24 cellular contexts compared by ENCODE assay signal in genomic region chr17:43363926-43364285, GRCh38. TPM values are rescaled to one million over a fixed set of nuclear protein-coding genes. Genes with fewer than 3 reads are reported as not detected.
DNase-seq lines count a peak whose midpoint lies in the region; ATAC-seq, FAIRE-seq and TF ChIP-seq lines count a peak whose summit lies in the region.
"Had no signal": no experiment of that assay in that cellular context is flagged by ENCODE, and none has a peak within 500 bp of the region (broad histone marks: within the 10 kb centered on the region; RNA-seq: fewer than 3 reads in every experiment).

No MANE protein-coding gene starts in this region.

- H3K27me3 ChIP-seq in HepG2 (ENCODE audit: control insufficient read depth in 1 of 2, insufficient read depth in 2 of 2, low read length in 2 of 2) (no peaks in the 10 kb centered on the region; a peak in 2 of 5 replicates), right lobe of liver (no peaks in the 10 kb centered on the region)
- no peaks in the 10 kb centered on the region for H3K27me3 ChIP-seq in naive thymus-derived CD4-positive, alpha-beta T cell (ENCODE audit: control insufficient read depth in 2 of 2, insufficient read depth in 2 of 2, low read length in 2 of 2)
- H3K27me3 ChIP-seq: BLaER1 treated with 17β-estradiol and CSF1 and Interleukin-3, amounts not matched to agents 10 nM and 100 nM; dorsolateral prefrontal cortex; ovary; testis; vagina had no signal

- peaks cover 25 to 66% (median 50%) of the 10 kb centered on the region in 7 donors for H3K4me1 Mint-ChIP-seq in naive thymus-derived CD4-positive, alpha-beta T cell
- peaks cover 7% of the 10 kb centered on the region for H3K4me1 Mint-ChIP-seq in progenitor cell of endocrine pancreas (ENCODE audit: low read depth)

- H4K20me1 ChIP-seq in HepG2 (ENCODE audit: insufficient read depth, low read length), result no peaks in the 10 kb centered on the region
- H4K20me1 ChIP-seq: BLaER1 treated with 17β-estradiol and CSF1 and Interleukin-3, amounts not matched to agents 10 nM and 100 nM had no signal

- peaks cover 0 to 5% (median 0%) of the 10 kb centered on the region in 5 donors for H3K36me3 Mint-ChIP-seq in naive thymus-derived CD4-positive, alpha-beta T cell
- peaks cover 8% of the 10 kb centered on the region for H3K36me3 Mint-ChIP-seq in progenitor cell of endocrine pancreas (ENCODE audit: insufficient read depth)
- H3K36me3 Mint-ChIP-seq: naive thymus-derived CD8-positive, alpha-beta T cell had no signal

- TF ChIP-seq POLR2A in HepG2 (IDR thresholded peaks at IDR 0.05; ENCODE audit: insufficient read depth in 1 of 2, low read depth in 2 of 2, low read length in 2 of 2), result no peak
- TF ChIP-seq POLR2A in right lobe of liver (IDR thresholded peaks at IDR 0.05), result no peak

- TF ChIP-seq EP300 in HepG2 (IDR thresholded peaks at IDR 0.05; ENCODE audit: low read depth in 2 of 2, low read length in 2 of 2), result no peak
- no peak for TF ChIP-seq EP300 in HepG2 (CRISPR knock-in tag; IDR thresholded peaks at IDR 0.05; ENCODE audit: borderline replicate concordance)

- H3K79me2 ChIP-seq in HepG2 (ENCODE audit: insufficient read depth, low read length), result peaks cover 35% of the 10 kb centered on the region

- H3K36me3 ChIP-seq in HepG2 (replicated peaks in 1 of 2; ENCODE audit: control insufficient read depth in 1 of 2, insufficient read depth in 2 of 2, low read length in 2 of 2) (no peaks in the 10 kb centered on the region), right lobe of liver (no peaks in the 10 kb centered on the region)
- H3K36me3 ChIP-seq in naive thymus-derived CD4-positive, alpha-beta T cell (ENCODE audit: control insufficient read depth in 2 of 3, insufficient read depth in 3 of 3, low read length in 3 of 3), result peaks cover 0 to under 1% (median 0%) of the 10 kb centered on the region in 3 experiments
- H3K36me3 ChIP-seq: BLaER1 treated with 17β-estradiol and CSF1 and Interleukin-3, amounts not matched to agents 10 nM and 100 nM; ovary; vagina had no signal

- POLR2A ChIA-PET in HepG2 (lab: Yijun Ruan, JAX) (interaction anchor here (1.0 kb wide), 1 partner anchor 30 kb away, joined by 3 read pairs; no protein-coding TSS in a partner anchor), RWPE1 (lab: Yijun Ruan, JAX; ENCODE audit: low non-redundant PET) (no interaction called here)
- POLR2A ChIA-PET in naive thymus-derived CD4-positive, alpha-beta T cell (lab: Charles Lee), result interaction anchor here (0.5 to 16.6 kb wide), 4 partner anchors 14 to 48 kb away, joined by 3 to 795 read pairs (median 46); partner anchors contain the start of gene ARL4D

- H3K27me3 Mint-ChIP-seq in naive thymus-derived CD4-positive, alpha-beta T cell, result peaks cover 0 to 9% (median 0%) of the 10 kb centered on the region in 5 donors
- H3K27me3 Mint-ChIP-seq in progenitor cell of endocrine pancreas, result no peaks in the 10 kb centered on the region
- H3K27me3 Mint-ChIP-seq: stimulated activated naive CD8-positive, alpha-beta T cell treated with anti-CD3 and anti-CD28 coated beads, Interleukin-15, Interleukin-2, amounts not matched to agents 100 ng/mL and 50 ng/mL, for 24 hours had no signal

- H3K9me3 ChIP-seq in HepG2 (ENCODE audit: low read length) (no peaks in the 10 kb centered on the region), right lobe of liver (no peaks in the 10 kb centered on the region)
- H3K9me3 ChIP-seq in naive thymus-derived CD4-positive, alpha-beta T cell (ENCODE audit: control insufficient read depth in 2 of 3, low read length in 3 of 3), result no peaks in the 10 kb centered on the region
- H3K9me3 ChIP-seq: BLaER1 treated with 17β-estradiol and CSF1 and Interleukin-3, amounts not matched to agents 10 nM and 100 nM; ovary; testis; vagina had no signal

- no peak for TF ChIP-seq CTCF in HepG2 (CRISPR knock-in tag; IDR thresholded peaks at IDR 0.05)
- no peak for TF ChIP-seq CTCF in right lobe of liver (IDR thresholded peaks at IDR 0.05)
- TF ChIP-seq CTCF in RWPE1 (conservative IDR thresholded peaks at IDR 0.05; ENCODE audit: low read depth), result no peak
- no peak for TF ChIP-seq CTCF in progenitor cell of endocrine pancreas (IDR thresholded peaks at IDR 0.05; ENCODE audit: unreplicated experiment)

- H3K4me3 Mint-ChIP-seq in naive thymus-derived CD4-positive, alpha-beta T cell, result peak overlapping the region in 2 of 10 donors; percentile 19 to 63
- H3K4me3 Mint-ChIP-seq in progenitor cell of endocrine pancreas (ENCODE audit: low read depth), result no peak overlapping the region
- H3K4me3 Mint-ChIP-seq: activated naive CD4-positive, alpha-beta T cell treated with anti-CD3 and anti-CD28 coated beads, Interleukin-2, amount 10 ng/mL, durations not matched to agents 7 days and 5 days; stimulated activated naive CD8-positive, alpha-beta T cell treated with anti-CD3 and anti-CD28 coated beads, Interleukin-15, Interleukin-2, amounts not matched to agents 100 ng/mL and 50 ng/mL, for 24 hours; WTC11 had no signal

- no peak overlapping the region for H2AFZ ChIP-seq in HepG2 (ENCODE audit: low read length)

- WGBS in HepG2 (ENCODE audit: low lambda C conversion rate), result 80% methylated on average over 10 of the region's 10 CpGs
- 85% methylated on average over 10 of the region's 10 CpGs for WGBS in right lobe of liver (ENCODE audit: insufficient coverage, low coverage, low lambda C conversion rate, missing lambda C conversion rate)

- peak overlapping the region in 5 of 9 donors; percentile 43 to 80 (median 62) for H3K27ac Mint-ChIP-seq in naive thymus-derived CD4-positive, alpha-beta T cell
- H3K27ac Mint-ChIP-seq in progenitor cell of endocrine pancreas, result no peak overlapping the region
- H3K27ac Mint-ChIP-seq: activated naive CD4-positive, alpha-beta T cell treated with anti-CD3 and anti-CD28 coated beads, Interleukin-2, amount 10 ng/mL, durations not matched to agents 7 days and 5 days; WTC11 had no signal

- H3K4me1 ChIP-seq in HepG2 (ENCODE audit: insufficient read depth, low read length) (peaks cover 41% of the 10 kb centered on the region), right lobe of liver (peaks cover 0 to 8% (median 0%) of the 10 kb centered on the region in 4 donors)
- peaks cover 17 to 26% of the 10 kb centered on the region in 2 donors for H3K4me1 ChIP-seq in naive thymus-derived CD4-positive, alpha-beta T cell (ENCODE audit: control insufficient read depth in 2 of 2, insufficient read depth in 2 of 2, low read length in 2 of 2)

- TF ChIP-seq RAD21 in HepG2 (CRISPR knock-in tag; IDR thresholded peaks at IDR 0.05), result no peak

- ATAC-seq in HepG2 (no peak), right lobe of liver (no peak)
- no peak for ATAC-seq in naive thymus-derived CD4-positive, alpha-beta T cell
- ATAC-seq: naive thymus-derived CD8-positive, alpha-beta T cell; WTC11 had no signal

- CTCF ChIA-PET in HepG2 (lab: Yijun Ruan, JAX; ENCODE audit: low intra/inter-chr PET ratio, low total read pairs), result no interaction called here
- CTCF ChIA-PET in RWPE1 (lab: Yijun Ruan, JAX), result no interaction called here
- CTCF ChIA-PET in naive thymus-derived CD4-positive, alpha-beta T cell (lab: Charles Lee), result no interaction called here

- H3K9ac ChIP-seq in HepG2 (ENCODE audit: insufficient read depth, low read depth, low read length), result no peak overlapping the region
- H3K9ac ChIP-seq: BLaER1 treated with 17β-estradiol and CSF1 and Interleukin-3, amounts not matched to agents 10 nM and 100 nM had no signal

- no peak for FAIRE-seq in HepG2 (lab: Jason Lieb, UNC)
- FAIRE-seq: endothelial cell of umbilical vein, frontal cortex, small intestine had no signal

- peaks cover 0 to 19% (median 0%) of the 10 kb centered on the region in 11 donors for H3K9me3 Mint-ChIP-seq in naive thymus-derived CD4-positive, alpha-beta T cell
- H3K9me3 Mint-ChIP-seq in progenitor cell of endocrine pancreas (ENCODE audit: low read depth), result peaks cover 6% of the 10 kb centered on the region
- H3K9me3 Mint-ChIP-seq: activated naive CD4-positive, alpha-beta T cell treated with anti-CD3 and anti-CD28 coated beads, Interleukin-2, amount 10 ng/mL, durations not matched to agents 7 days and 5 days; naive thymus-derived CD8-positive, alpha-beta T cell; stimulated activated naive CD8-positive, alpha-beta T cell treated with anti-CD3 and anti-CD28 coated beads, Interleukin-15, Interleukin-2, amounts not matched to agents 100 ng/mL and 50 ng/mL, for 24 hours had no signal

- DNase-seq in HepG2 (ENCODE audit: low spot score) (no peak), right lobe of liver (no peak), RWPE1 (ENCODE audit: low spot score) (no peak), glomerular visceral epithelial cell (ENCODE audit: extremely low spot score) (no peak), progenitor cell of endocrine pancreas (ENCODE audit: low spot score, unreplicated experiment) (no peak), GM03348 (ENCODE audit: low spot score) (no peak)
- no peak for DNase-seq in naive thymus-derived CD4-positive, alpha-beta T cell
- DNase-seq: activated naive CD4-positive, alpha-beta T cell treated with anti-CD3 and anti-CD28 coated beads, Interleukin-2, amount 10 ng/mL, durations not matched to agents 7 days and 5 days; amygdala; DMS79 treated with DMSO at 0.1 percent for 48 hours; dorsolateral prefrontal cortex; GF-D8; naive thymus-derived CD8-positive, alpha-beta T cell; NCI-H146; NCI-H446; small intestine; testis had no signal

- H3K4me3 ChIP-seq in HepG2 (replicated peaks in 1 of 3; ENCODE audit: insufficient read depth in 1 of 3, low read depth in 2 of 3, low read length in 3 of 3) (no peak overlapping the region), right lobe of liver (no peak overlapping the region)
- H3K4me3 ChIP-seq in naive thymus-derived CD4-positive, alpha-beta T cell (ENCODE audit: low read length), result no peak overlapping the region
- H3K4me3 ChIP-seq: BLaER1 treated with 17β-estradiol and CSF1 and Interleukin-3, amounts not matched to agents 10 nM and 100 nM; dorsolateral prefrontal cortex; ovary; testis; vagina had no signal

- H3K27ac ChIP-seq in HepG2 (ENCODE audit: extremely low read length, insufficient read depth, low read length) (no peak overlapping the region), right lobe of liver (no peak overlapping the region), RWPE1 (peak overlapping the region; percentile 99; the same call in 1 of the 2 replicates)
- H3K27ac ChIP-seq in naive thymus-derived CD4-positive, alpha-beta T cell (ENCODE audit: low read depth, low read length), result no peak overlapping the region
- H3K27ac ChIP-seq: ovary, testis, vagina had no signal

- intact Hi-C loops in HepG2 (cut with micrococcal nuclease; ENCODE audit: unreplicated experiment), result no loop called here
- intact Hi-C loops in right lobe of liver (cut with DNase I), result no loop called here
- intact Hi-C loops in naive thymus-derived CD4-positive, alpha-beta T cell (cut with micrococcal nuclease), result loop anchor here (5.0 to 10.0 kb wide), 6 partner anchors 361 to 1349 kb away; partner anchors contain the start of genes BECN1 (in 1 of the 2), DNAJC7 (in 1 of the 2), STAT3 (in 1 of the 2) and UBTF (in 1 of the 2)

- no peak overlapping the region for H3K4me2 ChIP-seq in HepG2 (ENCODE audit: low read depth, low read length)

- in situ Hi-C loops in HepG2 (cut with HindIII; ENCODE audit: extremely low pct_ligation_motif_present, low pct_unique_long_range_greater_than_20kb), result no loop called here

- BruUV-seq in HepG2 (replicated peaks; lab: Mats Ljungman, UMichigan), result no TSS peak

RNA-seq across cellular contexts. Expression of gene ARL4D, which starts 34.9 kb away (rescaled TPM):
- total RNA-seq in HepG2 (2016; rRNA removed; fragmentation: Illumina TruSeq; extraction: Trizol) (9.0 and 9.5 TPM in 2 replicates), right lobe of liver (10 to 100 TPM; 10.9 to 31.8 (median 13.2) TPM), progenitor cell of endocrine pancreas (4.9 and 5.9 TPM in 2 replicates)
- 4.8 and 5.0 TPM in 2 replicates for total RNA-seq in HepG2 (2016; cell fraction: cytosol; rRNA removed; fragmentation: Illumina TruSeq; extraction: Trizol; ENCODE audit: low read depth)
- 8.2 and 10.0 TPM in 2 replicates for total RNA-seq in HepG2 (2016; cell fraction: insoluble cytoplasmic fraction; rRNA removed; fragmentation: Illumina TruSeq; extraction: Trizol)
- 6.9 and 7.7 TPM in 2 replicates for total RNA-seq in HepG2 (2016; cell fraction: membrane; rRNA removed; fragmentation: Illumina TruSeq; extraction: Trizol)
- total RNA-seq in HepG2 (2016; cell fraction: nucleus; rRNA removed; fragmentation: Illumina TruSeq; extraction: Trizol), result 5.3 and 7.3 TPM in 2 replicates
- 25.9 and 40.6 TPM in 2 replicates for polyA plus RNA-seq in HepG2 (2011; rRNA removed)
- 42.8 and 43.2 TPM in 2 replicates for polyA plus RNA-seq in HepG2 (2011; cell fraction: cytosol; rRNA removed)
- polyA plus RNA-seq in HepG2 (2011; cell fraction: nucleus; rRNA removed), result 20.5 and 34.1 TPM in 2 replicates
- polyA plus RNA-seq in HepG2 (2012), result 31.5 and 47.6 TPM in 2 replicates
- 2.0 and 2.2 TPM in 2 replicates for polyA plus RNA-seq in HepG2 (2016; cell fraction: cytosol; fragmentation: Illumina TruSeq; extraction: Trizol; ENCODE audit: low read depth)
- 11.6 and 13.8 TPM in 2 replicates for polyA plus RNA-seq in HepG2 (2016; cell fraction: insoluble cytoplasmic fraction; fragmentation: Illumina TruSeq; extraction: Trizol; ENCODE audit: low read depth)
- polyA plus RNA-seq in HepG2 (2016; cell fraction: membrane; fragmentation: Illumina TruSeq; extraction: Trizol; ENCODE audit: low read depth), result 3.2 TPM in 2 replicates
- 12.2 and 15.4 TPM in 2 replicates for polyA plus RNA-seq in HepG2 (2016; cell fraction: nucleus; fragmentation: Illumina TruSeq; extraction: Trizol; ENCODE audit: insufficient read depth, low read depth)
- 18.8 and 37.1 TPM in 2 replicates for polyA minus RNA-seq in HepG2 (2011; rRNA and poly(A)+ RNA removed; ENCODE audit: low replicate concordance)
- 15.0 and 19.8 TPM in 2 replicates for polyA minus RNA-seq in HepG2 (2011; cell fraction: cytosol; rRNA and poly(A)+ RNA removed)
- 8.9 and 13.3 TPM in 2 replicates for polyA minus RNA-seq in HepG2 (2011; cell fraction: nucleus; rRNA and poly(A)+ RNA removed)
- 1 to 10 TPM; 1.7 to 4.8 (median 2.2) TPM for total RNA-seq in naive thymus-derived CD4-positive, alpha-beta T cell
- 1 to 10 TPM; 1.3 to 1.4 TPM for polyA plus RNA-seq in naive thymus-derived CD4-positive, alpha-beta T cell

Comparison
In these comparisons a context has a peak if more than half of its experiments do, and no peak if none do; other contexts are left out.
1. intact Hi-C loops: an anchor here in naive thymus-derived CD4-positive, alpha-beta T cell (5.0 to 10.0 kb wide); none called in HepG2 and right lobe of liver.